Comparison of ENCODE assay signal across 8 cellular contexts in the genomic region with DNA sequence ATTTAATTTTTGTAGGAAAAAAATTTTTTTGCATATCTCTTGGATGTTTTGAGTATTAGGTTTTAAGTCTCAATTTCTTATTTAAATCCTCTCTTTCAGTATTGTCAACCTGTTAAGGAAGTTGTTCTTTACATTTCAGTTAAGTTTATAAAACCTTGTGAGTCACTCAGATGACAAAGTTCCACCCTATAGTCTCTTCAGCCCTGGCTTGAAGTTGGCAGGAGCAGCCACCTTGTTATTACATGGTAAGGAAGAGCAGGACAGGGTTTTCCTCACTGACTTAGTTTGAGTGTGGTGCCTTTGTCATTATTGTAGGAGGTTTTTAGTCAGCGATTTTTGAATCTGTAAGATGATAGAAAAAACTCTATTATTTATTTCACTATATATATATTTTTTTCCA.
"Had no signal": no experiment of that assay in that cellular context is flagged by ENCODE, and none has a peak within 500 bp of the region (broad histone marks: within the 10 kb centered on the region; RNA-seq: fewer than 3 reads in every experiment).

No MANE protein-coding gene starts in this region.

- H3K4me3 ChIP-seq: GM23248, GM23338, HAP-1 had no signal

- ATAC-seq: GM23338, HCT116 had no signal

- H2AFZ ChIP-seq: GM23248, GM23338 had no signal

- H3K27ac ChIP-seq: GM23248 had no signal

- H3K9ac ChIP-seq: GM23248 had no signal

- H3K4me3 Mint-ChIP-seq: GM23338, HFFc6 had no signal

- H3K4me2 ChIP-seq: GM23338 had no signal

- H3K9me3 ChIP-seq: HAP-1 had no signal

- DNase-seq: GM23248, GOT3, H7, HCEC 1CT, HFFc6 had no signal

- H3K9me3 Mint-ChIP-seq: GM23338 had no signal

- H3K27ac Mint-ChIP-seq: GM23338, HFFc6 had no signal

- H3K36me3 ChIP-seq: HAP-1 had no signal
